29 cellular contexts compared by ENCODE assay signal in the genomic region with DNA sequence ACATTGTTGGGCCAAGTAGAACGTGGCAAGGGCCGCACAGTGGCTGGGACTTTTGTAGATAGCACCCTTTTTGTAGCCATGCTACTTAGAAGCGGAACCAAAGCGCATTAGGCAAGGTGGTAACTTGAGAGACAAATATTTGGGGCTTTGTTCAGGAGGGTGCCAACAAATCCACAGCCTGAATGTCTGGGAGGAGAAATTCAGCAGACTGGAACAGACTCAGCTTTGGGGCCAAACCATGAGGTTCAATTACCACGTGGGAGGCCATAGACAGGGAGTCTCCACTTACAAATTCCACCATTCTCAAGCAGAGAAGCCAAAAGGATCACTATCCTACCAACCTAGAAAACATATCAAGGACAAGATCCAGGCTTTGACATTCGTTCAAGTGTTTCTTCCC.
"Had no signal": no experiment of that assay in that cellular context is flagged by ENCODE, and none has a peak within 500 bp of the region (broad histone marks: within the 10 kb centered on the region; RNA-seq: fewer than 3 reads in every experiment).

No MANE protein-coding gene starts in this region.

- H3K36me3 Mint-ChIP-seq: naive B cell; naive thymus-derived CD8-positive, alpha-beta T cell; natural killer cell treated with Interleukin-12 subunit alpha and Interleukin-12 subunit beta and Interleukin-15 and Interleukin-18, amount 100 ng/mL, for 72 hours; neural progenitor cell; stimulated activated effector memory CD8-positive, alpha-beta T cell treated with anti-CD3 and anti-CD28 coated beads, Interleukin-12 subunit alpha, Interleukin-12 subunit beta, amount 100 ng/mL, for 72 hours; type B pancreatic cell had no signal

- ATAC-seq: naive thymus-derived CD8-positive, alpha-beta T cell; natural killer cell treated with Interleukin-12 subunit alpha and Interleukin-12 subunit beta and Interleukin-15 and Interleukin-18, amount 100 ng/mL, for 72 hours; pancreas; psoas muscle; right cardiac atrium; right lobe of liver; stimulated activated effector memory CD8-positive, alpha-beta T cell treated with anti-CD3 and anti-CD28 coated beads, Interleukin-12 subunit alpha, Interleukin-12 subunit beta, amount 100 ng/mL, for 72 hours; stimulated activated naive CD8-positive, alpha-beta T cell treated with anti-CD3 and anti-CD28 coated beads, Interleukin-15, amount 100 ng/mL, for 72 hours; stimulated activated naive CD8-positive, alpha-beta T cell treated with anti-CD3 and anti-CD28 coated beads, Interleukin-15, Interleukin-2, amounts not matched to agents 100 U/mL and 50 U/mL, for 24 hours; upper lobe of right lung had no signal

- H3K9me3 Mint-ChIP-seq: naive thymus-derived CD8-positive, alpha-beta T cell; natural killer cell treated with Interleukin-12 subunit alpha and Interleukin-12 subunit beta and Interleukin-15 and Interleukin-18, amount 100 ng/mL, for 72 hours; stimulated activated effector memory CD8-positive, alpha-beta T cell treated with anti-CD3 and anti-CD28 coated beads, Interleukin-12 subunit alpha, Interleukin-12 subunit beta, amount 100 ng/mL, for 72 hours; stimulated activated naive CD8-positive, alpha-beta T cell treated with anti-CD3 and anti-CD28 coated beads, Interleukin-15, amount 100 ng/mL, for 72 hours had no signal

- DNase-seq: naive B cell; naive thymus-derived CD8-positive, alpha-beta T cell; occipital lobe; pancreas; posterior cingulate gyrus; psoas muscle; right cardiac atrium; right lobe of liver; sigmoid colon; small intestine; stimulated activated CD4-positive, alpha-beta T cell treated with anti-CD3 and anti-CD28 coated beads, Interleukin-15, amount 100 ng/mL, for 24 hours; stimulated activated CD4-positive, alpha-beta T cell treated with anti-CD3 and anti-CD28 coated beads, Interleukin-2, amount 100 ng/mL, for 24 hours; stimulated activated CD4-positive, alpha-beta T cell treated with anti-CD3 and anti-CD28 coated beads, Interleukin-2, amount 100 ng/mL, for 48 hours; stimulated activated CD4-positive, alpha-beta T cell treated with anti-CD3 and anti-CD28 coated beads, Interleukin-4, amount 100 ng/mL, for 24 hours; stimulated activated naive CD4-positive, alpha-beta T cell; stimulated activated naive CD8-positive, alpha-beta T cell treated with anti-CD3 and anti-CD28 coated beads, Interleukin-15, amount 100 ng/mL, for 72 hours; stimulated activated naive CD8-positive, alpha-beta T cell treated with anti-CD3 and anti-CD28 coated beads, Interleukin-15, Interleukin-2, amounts not matched to agents 100 U/mL and 50 U/mL, for 24 hours; substantia nigra; testis; tibial artery; transverse colon; upper lobe of right lung had no signal

- H3K27ac Mint-ChIP-seq: naive B cell; natural killer cell treated with Interleukin-12 subunit alpha and Interleukin-12 subunit beta and Interleukin-15 and Interleukin-18, amount 100 ng/mL, for 72 hours; neural progenitor cell; progenitor cell of endocrine pancreas; stimulated activated effector memory CD8-positive, alpha-beta T cell treated with anti-CD3 and anti-CD28 coated beads, Interleukin-12 subunit alpha, Interleukin-12 subunit beta, amount 100 ng/mL, for 72 hours; stimulated activated naive CD8-positive, alpha-beta T cell treated with anti-CD3 and anti-CD28 coated beads, Interleukin-15, amount 100 ng/mL, for 72 hours; type B pancreatic cell had no signal

- H3K36me3 ChIP-seq: neural progenitor cell, pancreas, right lobe of liver, sigmoid colon, suprapubic skin, tibial artery, transverse colon, upper lobe of right lung, vagina had no signal

- H3K4me3 Mint-ChIP-seq: naive B cell; naive thymus-derived CD8-positive, alpha-beta T cell; natural killer cell treated with Interleukin-12 subunit alpha and Interleukin-12 subunit beta and Interleukin-15 and Interleukin-18, amount 100 ng/mL, for 72 hours; neural progenitor cell; stimulated activated effector memory CD8-positive, alpha-beta T cell treated with anti-CD3 and anti-CD28 coated beads, Interleukin-12 subunit alpha, Interleukin-12 subunit beta, amount 100 ng/mL, for 72 hours; stimulated activated naive CD8-positive, alpha-beta T cell treated with anti-CD3 and anti-CD28 coated beads, Interleukin-15, amount 100 ng/mL, for 72 hours; type B pancreatic cell had no signal

- FAIRE-seq: pancreas, small intestine had no signal

- H3K9me3 ChIP-seq: pancreas, psoas muscle, right lobe of liver, sigmoid colon, suprapubic skin, testis, tibial artery, transverse colon, upper lobe of right lung, vagina had no signal

- H3K4me1 ChIP-seq: neural progenitor cell, pancreas, psoas muscle, right lobe of liver, sigmoid colon, testis, tibial artery, upper lobe of right lung, vagina had no signal

- H3K27me3 Mint-ChIP-seq: progenitor cell of endocrine pancreas had no signal

- H3K4me1 Mint-ChIP-seq: naive B cell had no signal

- H3K4me3 ChIP-seq: neural progenitor cell, pancreas, psoas muscle, right lobe of liver, sigmoid colon, suprapubic skin, testis, tibial artery, transverse colon, upper lobe of right lung, vagina had no signal

- H3K27me3 ChIP-seq: neural progenitor cell, pancreas, right lobe of liver, sigmoid colon, suprapubic skin, testis, tibial artery, transverse colon, upper lobe of right lung, vagina had no signal
